ENCODE assay signal across 22 cellular contexts in genomic region chr5:97400537-97400936, GRCh38.
DNase-seq lines count a peak whose midpoint lies in the region; ATAC-seq, FAIRE-seq and TF ChIP-seq lines count a peak whose summit lies in the region.
"Had no signal": no experiment of that assay in that cellular context is flagged by ENCODE, and none has a peak within 500 bp of the region (broad histone marks: within the 10 kb centered on the region; RNA-seq: fewer than 3 reads in every experiment).

No MANE protein-coding gene starts in this region.

- H3K36me3 Mint-ChIP-seq in astrocyte (ENCODE audit: low read depth, unreplicated experiment) = no peaks in the 10 kb centered on the region
- H3K36me3 Mint-ChIP-seq: CD4-positive, alpha-beta memory T cell had no signal

- no peaks in the 10 kb centered on the region for H3K27me3 ChIP-seq in HUES48 (ENCODE audit: control insufficient read depth, insufficient read depth, low read length)
- no peaks in the 10 kb centered on the region for H3K27me3 ChIP-seq in astrocyte (ENCODE audit: insufficient read depth, low read length)
- H3K27me3 ChIP-seq in osteoblast (ENCODE audit: insufficient read depth, low read length) = no peaks in the 10 kb centered on the region
- no peaks in the 10 kb centered on the region for H3K27me3 ChIP-seq in aorta (ENCODE audit: control insufficient read depth in 1 of 2, insufficient read depth in 2 of 2, low read length in 1 of 2)
- no peaks in the 10 kb centered on the region for H3K27me3 ChIP-seq in breast epithelium

- H3K4me3 ChIP-seq in HUES48 (ENCODE audit: low read depth, low read length) (peak overlapping the region; percentile 36), astrocyte (ENCODE audit: insufficient read depth, low read depth, low read length) (no peak overlapping the region), osteoblast (ENCODE audit: insufficient read depth, low read length) (no peak overlapping the region), aorta (ENCODE audit: low read length in 2 of 2) (no peak overlapping the region), breast epithelium (no peak overlapping the region)
- H3K4me3 ChIP-seq: K562, PC-9, SK-N-MC had no signal

- intact Hi-C loops in aorta (cut with DNase I) (no loop called here), breast epithelium (cut with DNase I; ENCODE audit: low total_unique reads) (no loop called here)

- no peak overlapping the region for H3K9ac ChIP-seq in HUES48 (ENCODE audit: low read depth, low read length)
- no peak overlapping the region for H3K9ac ChIP-seq in astrocyte (ENCODE audit: low read length)

- no peak overlapping the region for H3K4me3 Mint-ChIP-seq in astrocyte (ENCODE audit: unreplicated experiment)
- H3K4me3 Mint-ChIP-seq: B cell; CD4-positive, alpha-beta memory T cell had no signal

- peak; percentile 34 for FAIRE-seq in astrocyte (lab: Jason Lieb, UNC)
- FAIRE-seq: D721Med, GM12892, K562 had no signal

- H3K9me3 ChIP-seq in HUES48 (ENCODE audit: control insufficient read depth, insufficient read depth, low read length) (peaks cover 25% of the 10 kb centered on the region), astrocyte (ENCODE audit: insufficient read depth, low read depth, low read length) (no peaks in the 10 kb centered on the region), osteoblast (ENCODE audit: low read depth, low read length) (no peaks in the 10 kb centered on the region), aorta (ENCODE audit: control insufficient read depth, low read length) (no peaks in the 10 kb centered on the region), breast epithelium (no peaks in the 10 kb centered on the region)

- H3K4me1 ChIP-seq in HUES48 (ENCODE audit: control insufficient read depth, insufficient read depth, low read length) = peaks cover 33% of the 10 kb centered on the region
- no peaks in the 10 kb centered on the region for H3K4me1 ChIP-seq in astrocyte (ENCODE audit: insufficient read depth, low read length)
- H3K4me1 ChIP-seq in osteoblast (ENCODE audit: insufficient read depth, low read length) = no peaks in the 10 kb centered on the region
- H3K4me1 ChIP-seq in aorta (ENCODE audit: control insufficient read depth in 1 of 2, insufficient read depth in 2 of 2, low read length in 2 of 2) = no peaks in the 10 kb centered on the region
- H3K4me1 ChIP-seq in breast epithelium = no peaks in the 10 kb centered on the region

- H3K4me2 ChIP-seq in astrocyte (ENCODE audit: low read length) (no peak overlapping the region), osteoblast (ENCODE audit: insufficient read depth, low read length) (no peak overlapping the region)
- H3K4me2 ChIP-seq: PC-9 had no signal

- DNase-seq in astrocyte (ENCODE audit: low read depth) (no peak), iPS-NIHi11 (ENCODE audit: low spot score) (peak; percentile 55), osteoblast (ENCODE audit: insufficient read length, low spot score, missing footprints) (no peak), aorta (no peak), breast epithelium (ENCODE audit: low spot score in 2 of 2) (no peak)
- DNase-seq: ACHN; CD4-positive, alpha-beta memory T cell; DMS79 treated with DMSO at 0.1 percent for 48 hours; GDM1; GOT3; NCI-H1436 treated with DMSO at 0.1 percent for 48 hours; NCI-H2081; NCI-H524 treated with DMSO at 0.1 percent for 48 hours; NK-92 treated with Interleukin-12 subunit alpha and Interleukin-12 subunit beta, amount 100 ng/mL, for 24 hours; PC-9 had no signal

- peaks cover 7% of the 10 kb centered on the region for H3K9me3 Mint-ChIP-seq in astrocyte (ENCODE audit: unreplicated experiment)

- no peaks in the 10 kb centered on the region for H3K36me3 ChIP-seq in HUES48 (ENCODE audit: control insufficient read depth, insufficient read depth, low read length)
- no peaks in the 10 kb centered on the region for H3K36me3 ChIP-seq in astrocyte (ENCODE audit: insufficient read depth, low read length)
- H3K36me3 ChIP-seq in osteoblast (ENCODE audit: insufficient read depth, low read length) = no peaks in the 10 kb centered on the region
- H3K36me3 ChIP-seq in aorta (ENCODE audit: control insufficient read depth in 1 of 2, insufficient read depth in 2 of 2, low read length in 1 of 2) = no peaks in the 10 kb centered on the region
- no peaks in the 10 kb centered on the region for H3K36me3 ChIP-seq in breast epithelium

- H3K27me3 Mint-ChIP-seq in astrocyte (ENCODE audit: low read depth, unreplicated experiment) = no peaks in the 10 kb centered on the region
- H3K27me3 Mint-ChIP-seq: B cell; CD4-positive, alpha-beta memory T cell had no signal

- no peak overlapping the region for H2AFZ ChIP-seq in astrocyte (ENCODE audit: low read depth, low read length)
- H2AFZ ChIP-seq in osteoblast (ENCODE audit: low read length) = peak overlapping the region; percentile 42
- H2AFZ ChIP-seq: PC-9 had no signal

- H3K27ac Mint-ChIP-seq in astrocyte (ENCODE audit: unreplicated experiment) = no peak overlapping the region
- H3K27ac Mint-ChIP-seq: B cell; CD4-positive, alpha-beta memory T cell had no signal

- WGBS in aorta, 2 donors = 40 to 42% methylated on average over 3 of the region's 3 CpGs

- TF ChIP-seq CTCF in astrocyte (IDR thresholded peaks at IDR 0.05; ENCODE audit: insufficient read depth, low read depth, low read length) (no peak), osteoblast (IDR thresholded peaks at IDR 0.05; ENCODE audit: extremely low read depth, low read depth, low read length) (no peak), breast epithelium (IDR thresholded peaks at IDR 0.05) (no peak)

- TF ChIP-seq POLR2A in breast epithelium (IDR thresholded peaks at IDR 0.05) = no peak

- H4K20me1 ChIP-seq in astrocyte (ENCODE audit: insufficient read depth, low read length) = no peaks in the 10 kb centered on the region
- no peaks in the 10 kb centered on the region for H4K20me1 ChIP-seq in osteoblast (ENCODE audit: insufficient read depth, low read length)

- H3K79me2 ChIP-seq in astrocyte (ENCODE audit: insufficient read depth, low read length) = no peaks in the 10 kb centered on the region
- H3K79me2 ChIP-seq in osteoblast (ENCODE audit: insufficient read depth, low read length) = no peaks in the 10 kb centered on the region

- H3K4me1 Mint-ChIP-seq in astrocyte (ENCODE audit: low read depth, unreplicated experiment) = peaks cover 8% of the 10 kb centered on the region
- H3K4me1 Mint-ChIP-seq: B cell; CD4-positive, alpha-beta memory T cell had no signal

- ATAC-seq in HG02870 (IDR thresholded peaks at IDR 0.05; ENCODE audit: unreplicated experiment) (no peak), aorta (ENCODE audit: low FRiP score) (no peak)
- ATAC-seq: K562 had no signal

- H3K27ac ChIP-seq in HUES48 (ENCODE audit: low read depth, low read length) (peak overlapping the region; percentile 86), astrocyte (ENCODE audit: low read depth, low read length) (no peak overlapping the region), osteoblast (ENCODE audit: low read depth, low read length) (no peak overlapping the region), aorta (ENCODE audit: low read depth in 1 of 2, low read length in 2 of 2) (no peak overlapping the region), breast epithelium (no peak overlapping the region)
- H3K27ac ChIP-seq: PC-9, SK-N-MC had no signal
